Comparison of ENCODE assay signal across 3 cellular contexts in the genomic region with DNA sequence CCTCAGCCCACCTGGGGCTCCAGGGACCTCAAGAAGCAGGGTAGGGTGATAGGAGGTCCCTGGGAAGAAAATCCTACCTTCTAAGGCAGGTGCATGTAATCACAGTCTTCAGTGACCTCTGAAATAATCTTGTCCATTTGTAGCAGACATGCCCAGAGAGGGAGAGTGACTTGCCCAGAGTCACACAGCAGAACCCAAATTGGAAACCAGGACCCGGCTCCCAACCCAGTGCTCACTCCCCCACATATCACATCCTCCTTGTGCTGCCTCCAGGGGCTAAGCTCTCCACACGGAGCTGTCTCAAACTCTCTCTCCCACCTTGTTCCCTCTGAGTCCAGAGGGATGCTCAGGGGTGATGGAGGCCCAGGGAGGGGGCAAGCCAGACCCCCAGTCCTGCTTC.
A peak's percentile ranks its signal among the peaks of the same experiment; 100 is the strongest.
TF ChIP-seq lines count a peak whose summit lies in the region.

No MANE protein-coding gene starts in this region.

TF ChIP-seq in A549, 52 proteins besides CTCF, POLR2A, EP300 and RAD21:
- peak; percentile 35 for TF ChIP-seq ZFP36 (IDR thresholded peaks at IDR 0.05; ENCODE audit: borderline replicate concordance, partially characterized antibody)
- TF ChIP-seq FOSL2 (IDR thresholded peaks at IDR 0.05), result no peak
- TF ChIP-seq FOSL2 (CRISPR knock-in tag; IDR thresholded peaks at IDR 0.05), result no peak

TF ChIP-seq in HEK293, 187 proteins besides CTCF, POLR2A, EP300 and RAD21:
- no peak for TF ChIP-seq BCL11A (tag by site-specific recombination; IDR thresholded peaks at IDR 0.05; ENCODE audit: low read depth)
- TF ChIP-seq ZNF768 (tag by site-specific recombination; IDR thresholded peaks at IDR 0.05), result peak; percentile 77; the same call in 1 of the 2 replicates

TF ChIP-seq in K562, 482 proteins besides CTCF, POLR2A, EP300 and RAD21 (continues in another document):
- TF ChIP-seq POLR2AphosphoS2 (IDR thresholded peaks at IDR 0.05; ENCODE audit: low read length), result no peak
- no peak for TF ChIP-seq DACH1 (IDR thresholded peaks at IDR 0.05; ENCODE audit: partially characterized antibody)
- TF ChIP-seq, protein P1, sequence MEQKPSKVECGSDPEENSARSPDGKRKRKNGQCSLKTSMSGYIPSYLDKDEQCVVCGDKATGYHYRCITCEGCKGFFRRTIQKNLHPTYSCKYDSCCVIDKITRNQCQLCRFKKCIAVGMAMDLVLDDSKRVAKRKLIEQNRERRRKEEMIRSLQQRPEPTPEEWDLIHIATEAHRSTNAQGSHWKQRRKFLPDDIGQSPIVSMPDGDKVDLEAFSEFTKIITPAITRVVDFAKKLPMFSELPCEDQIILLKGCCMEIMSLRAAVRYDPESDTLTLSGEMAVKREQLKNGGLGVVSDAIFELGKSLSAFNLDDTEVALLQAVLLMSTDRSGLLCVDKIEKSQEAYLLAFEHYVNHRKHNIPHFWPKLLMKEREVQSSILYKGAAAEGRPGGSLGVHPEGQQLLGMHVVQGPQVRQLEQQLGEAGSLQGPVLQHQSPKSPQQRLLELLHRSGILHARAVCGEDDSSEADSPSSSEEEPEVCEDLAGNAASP (IDR thresholded peaks at IDR 0.05), result no peak
- no peak for TF ChIP-seq GATAD2A (IDR thresholded peaks at IDR 0.05)
- peak; percentile 86; the same call in 1 of the 2 replicates for TF ChIP-seq SMARCA5 (IDR thresholded peaks at IDR 0.05)
- TF ChIP-seq, protein P2, sequence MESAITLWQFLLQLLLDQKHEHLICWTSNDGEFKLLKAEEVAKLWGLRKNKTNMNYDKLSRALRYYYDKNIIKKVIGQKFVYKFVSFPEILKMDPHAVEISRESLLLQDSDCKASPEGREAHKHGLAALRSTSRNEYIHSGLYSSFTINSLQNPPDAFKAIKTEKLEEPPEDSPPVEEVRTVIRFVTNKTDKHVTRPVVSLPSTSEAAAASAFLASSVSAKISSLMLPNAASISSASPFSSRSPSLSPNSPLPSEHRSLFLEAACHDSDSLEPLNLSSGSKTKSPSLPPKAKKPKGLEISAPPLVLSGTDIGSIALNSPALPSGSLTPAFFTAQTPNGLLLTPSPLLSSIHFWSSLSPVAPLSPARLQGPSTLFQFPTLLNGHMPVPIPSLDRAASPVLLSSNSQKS (CRISPR knock-in tag; IDR thresholded peaks at IDR 0.05), result no peak
- TF ChIP-seq ZNF551 (CRISPR knock-in tag; IDR thresholded peaks at IDR 0.05), result no peak
- no peak for TF ChIP-seq ZNF76 (CRISPR knock-in tag; IDR thresholded peaks at IDR 0.05; ENCODE audit: borderline replicate concordance)
- TF ChIP-seq ZNF133 (CRISPR knock-in tag; IDR thresholded peaks at IDR 0.05), result no peak
- TF ChIP-seq HDAC2 (IDR thresholded peaks at IDR 0.05), result peak; percentile 51; the same call in 1 of the 2 replicates
- no peak for TF ChIP-seq ZNF232 (CRISPR knock-in tag; IDR thresholded peaks at IDR 0.05)
- TF ChIP-seq RCOR1 (IDR thresholded peaks at IDR 0.05; ENCODE audit: borderline replicate concordance in 1 of 2, low read depth in 2 of 2, low read length in 2 of 2), result peak; percentile 37 to 39; a peak in 3 of 4 replicates
- TF ChIP-seq TCF7 (IDR thresholded peaks at IDR 0.05; ENCODE audit: borderline replicate concordance), result no peak
- TF ChIP-seq ESRRA (IDR thresholded peaks at IDR 0.05; ENCODE audit: borderline replicate concordance, low read depth), result no peak
- TF ChIP-seq CREM (IDR thresholded peaks at IDR 0.05; ENCODE audit: low read depth), result no peak
- no peak for TF ChIP-seq HOMEZ (CRISPR knock-in tag; IDR thresholded peaks at IDR 0.05)
- TF ChIP-seq, protein P3, sequence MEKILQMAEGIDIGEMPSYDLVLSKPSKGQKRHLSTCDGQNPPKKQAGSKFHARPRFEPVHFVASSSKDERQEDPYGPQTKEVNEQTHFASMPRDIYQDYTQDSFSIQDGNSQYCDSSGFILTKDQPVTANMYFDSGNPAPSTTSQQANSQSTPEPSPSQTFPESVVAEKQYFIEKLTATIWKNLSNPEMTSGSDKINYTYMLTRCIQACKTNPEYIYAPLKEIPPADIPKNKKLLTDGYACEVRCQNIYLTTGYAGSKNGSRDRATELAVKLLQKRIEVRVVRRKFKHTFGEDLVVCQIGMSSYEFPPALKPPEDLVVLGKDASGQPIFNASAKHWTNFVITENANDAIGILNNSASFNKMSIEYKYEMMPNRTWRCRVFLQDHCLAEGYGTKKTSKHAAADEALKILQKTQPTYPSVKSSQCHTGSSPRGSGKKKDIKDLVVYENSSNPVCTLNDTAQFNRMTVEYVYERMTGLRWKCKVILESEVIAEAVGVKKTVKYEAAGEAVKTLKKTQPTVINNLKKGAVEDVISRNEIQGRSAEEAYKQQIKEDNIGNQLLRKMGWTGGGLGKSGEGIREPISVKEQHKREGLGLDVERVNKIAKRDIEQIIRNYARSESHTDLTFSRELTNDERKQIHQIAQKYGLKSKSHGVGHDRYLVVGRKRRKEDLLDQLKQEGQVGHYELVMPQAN (IDR thresholded peaks at IDR 0.05; ENCODE audit: borderline replicate concordance), result no peak
- TF ChIP-seq XRCC3 (IDR thresholded peaks at IDR 0.05), result no peak
- TF ChIP-seq KDM1A (IDR thresholded peaks at IDR 0.05), result peak; percentile 56 to 82; a peak in 3 of 4 replicates
- TF ChIP-seq RBM25 (IDR thresholded peaks at IDR 0.05; ENCODE audit: low read depth, low read length, severe bottlenecking), result peak; percentile 92
- TF ChIP-seq PHF20 (IDR thresholded peaks at IDR 0.05; ENCODE audit: partially characterized antibody), result no peak
- no peak for TF ChIP-seq CCAR2 (IDR thresholded peaks at IDR 0.05; ENCODE audit: low read depth, low read length)
- TF ChIP-seq CBX1 (IDR thresholded peaks at IDR 0.05; ENCODE audit: low read depth), result peak; percentile 54; the same call in 1 of the 2 replicates
- no peak for TF ChIP-seq E4F1 (CRISPR knock-in tag; IDR thresholded peaks at IDR 0.05; ENCODE audit: borderline replicate concordance)
- no peak for TF ChIP-seq ZNF764 (CRISPR knock-in tag; IDR thresholded peaks at IDR 0.05; ENCODE audit: low read depth)
- no peak for TF ChIP-seq NCOA4 (IDR thresholded peaks at IDR 0.05; ENCODE audit: partially characterized antibody)
- TF ChIP-seq, protein P4, sequence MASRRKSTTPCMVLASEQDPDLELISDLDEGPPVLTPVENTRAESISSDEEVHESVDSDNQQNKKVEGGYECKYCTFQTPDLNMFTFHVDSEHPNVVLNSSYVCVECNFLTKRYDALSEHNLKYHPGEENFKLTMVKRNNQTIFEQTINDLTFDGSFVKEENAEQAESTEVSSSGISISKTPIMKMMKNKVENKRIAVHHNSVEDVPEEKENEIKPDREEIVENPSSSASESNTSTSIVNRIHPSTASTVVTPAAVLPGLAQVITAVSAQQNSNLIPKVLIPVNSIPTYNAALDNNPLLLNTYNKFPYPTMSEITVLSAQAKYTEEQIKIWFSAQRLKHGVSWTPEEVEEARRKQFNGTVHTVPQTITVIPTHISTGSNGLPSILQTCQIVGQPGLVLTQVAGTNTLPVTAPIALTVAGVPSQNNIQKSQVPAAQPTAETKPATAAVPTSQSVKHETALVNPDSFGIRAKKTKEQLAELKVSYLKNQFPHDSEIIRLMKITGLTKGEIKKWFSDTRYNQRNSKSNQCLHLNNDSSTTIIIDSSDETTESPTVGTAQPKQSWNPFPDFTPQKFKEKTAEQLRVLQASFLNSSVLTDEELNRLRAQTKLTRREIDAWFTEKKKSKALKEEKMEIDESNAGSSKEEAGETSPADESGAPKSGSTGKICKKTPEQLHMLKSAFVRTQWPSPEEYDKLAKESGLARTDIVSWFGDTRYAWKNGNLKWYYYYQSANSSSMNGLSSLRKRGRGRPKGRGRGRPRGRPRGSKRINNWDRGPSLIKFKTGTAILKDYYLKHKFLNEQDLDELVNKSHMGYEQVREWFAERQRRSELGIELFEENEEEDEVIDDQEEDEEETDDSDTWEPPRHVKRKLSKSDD (conservative IDR thresholded peaks at IDR 0.05; ENCODE audit: low read length), result no peak
- TF ChIP-seq ZBTB7A (IDR thresholded peaks at IDR 0.05; ENCODE audit: borderline replicate concordance, control insufficient read depth, low read depth, low read length), result no peak
- TF ChIP-seq POLR3G (IDR thresholded peaks at IDR 0.05; ENCODE audit: extremely low read depth, insufficient read length, insufficient replicate concordance), result no peak
- TF ChIP-seq, protein P5, sequence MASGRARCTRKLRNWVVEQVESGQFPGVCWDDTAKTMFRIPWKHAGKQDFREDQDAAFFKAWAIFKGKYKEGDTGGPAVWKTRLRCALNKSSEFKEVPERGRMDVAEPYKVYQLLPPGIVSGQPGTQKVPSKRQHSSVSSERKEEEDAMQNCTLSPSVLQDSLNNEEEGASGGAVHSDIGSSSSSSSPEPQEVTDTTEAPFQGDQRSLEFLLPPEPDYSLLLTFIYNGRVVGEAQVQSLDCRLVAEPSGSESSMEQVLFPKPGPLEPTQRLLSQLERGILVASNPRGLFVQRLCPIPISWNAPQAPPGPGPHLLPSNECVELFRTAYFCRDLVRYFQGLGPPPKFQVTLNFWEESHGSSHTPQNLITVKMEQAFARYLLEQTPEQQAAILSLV (tag; IDR thresholded peaks at IDR 0.05), result no peak
- TF ChIP-seq CUX1 (CRISPR knock-in tag; IDR thresholded peaks at IDR 0.05), result no peak
- TF ChIP-seq KDM5B (IDR thresholded peaks at IDR 0.05; ENCODE audit: insufficient replicate concordance, low read depth, low read length), result no peak
- no peak for TF ChIP-seq GABPB2 (CRISPR knock-in tag; conservative IDR thresholded peaks at IDR 0.05)
- TF ChIP-seq, protein P6, sequence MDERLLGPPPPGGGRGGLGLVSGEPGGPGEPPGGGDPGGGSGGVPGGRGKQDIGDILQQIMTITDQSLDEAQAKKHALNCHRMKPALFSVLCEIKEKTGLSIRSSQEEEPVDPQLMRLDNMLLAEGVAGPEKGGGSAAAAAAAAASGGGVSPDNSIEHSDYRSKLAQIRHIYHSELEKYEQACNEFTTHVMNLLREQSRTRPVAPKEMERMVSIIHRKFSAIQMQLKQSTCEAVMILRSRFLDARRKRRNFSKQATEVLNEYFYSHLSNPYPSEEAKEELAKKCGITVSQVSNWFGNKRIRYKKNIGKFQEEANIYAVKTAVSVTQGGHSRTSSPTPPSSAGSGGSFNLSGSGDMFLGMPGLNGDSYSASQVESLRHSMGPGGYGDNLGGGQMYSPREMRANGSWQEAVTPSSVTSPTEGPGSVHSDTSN (CRISPR knock-in tag; IDR thresholded peaks at IDR 0.05; ENCODE audit: low read depth), result peak; percentile 3; the same call in 1 of the 2 replicates
- TF ChIP-seq, protein P6 (tag; conservative IDR thresholded peaks at IDR 0.05; ENCODE audit: low read depth), result no peak
